Comparison of ENCODE assay signal across 19 cellular contexts in the genomic region with DNA sequence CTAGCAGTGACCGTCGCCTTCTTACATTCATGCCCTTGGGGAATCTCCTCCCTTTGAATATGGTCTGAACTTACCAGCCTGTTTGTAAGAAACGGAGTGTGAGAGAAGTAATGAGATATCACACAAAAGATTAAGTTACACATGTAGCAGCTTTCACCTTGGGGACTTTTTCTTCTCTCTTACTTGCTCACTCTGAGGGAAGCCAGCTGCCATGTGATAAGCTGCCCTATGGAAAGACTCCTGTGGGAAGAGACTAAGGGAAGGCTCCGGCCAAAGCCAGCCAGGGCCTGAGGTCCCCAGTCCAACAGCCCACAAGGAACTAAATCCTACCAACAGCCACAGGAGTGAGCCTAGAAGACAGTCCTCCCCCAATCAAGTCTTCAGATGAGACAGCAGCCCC.
"Had no signal": no experiment of that assay in that cellular context is flagged by ENCODE, and none has a peak within 500 bp of the region (broad histone marks: within the 10 kb centered on the region; RNA-seq: fewer than 3 reads in every experiment).

No MANE protein-coding gene starts in this region.

- H3K4me3 ChIP-seq: dorsolateral prefrontal cortex, gastrocnemius medialis, lung, mucosa of descending colon, right atrium auricular region, testis, tibial artery had no signal

- H3K9ac ChIP-seq: parathyroid adenoma had no signal

- ATAC-seq: gastrocnemius medialis; left lobe of liver; mucosa of descending colon; natural killer cell treated with Interleukin-12 subunit alpha and Interleukin-12 subunit beta and Interleukin-15 and Interleukin-18, amount 100 ng/mL, for 72 hours; stimulated activated effector memory CD8-positive, alpha-beta T cell treated with anti-CD3 and anti-CD28 coated beads, Interleukin-12 subunit alpha, Interleukin-12 subunit beta, amount 100 ng/mL, for 72 hours; stimulated activated naive CD8-positive, alpha-beta T cell treated with anti-CD3 and anti-CD28 coated beads, Interleukin-15, Interleukin-2, amounts not matched to agents 100 U/mL and 50 U/mL, for 24 hours had no signal

- H3K79me2 ChIP-seq: parathyroid adenoma had no signal

- H3K9me3 ChIP-seq: gastrocnemius medialis, mucosa of descending colon, right atrium auricular region, testis, tibial artery had no signal

- H3K4me1 ChIP-seq: parathyroid adenoma, testis had no signal

- H3K36me3 ChIP-seq: gastrocnemius medialis, right atrium auricular region, tibial artery had no signal

- H2AFZ ChIP-seq: parathyroid adenoma had no signal

- H3K27me3 ChIP-seq: dorsolateral prefrontal cortex, gastrocnemius medialis, right atrium auricular region, testis, tibial artery had no signal

- DNase-seq: dorsolateral prefrontal cortex; effector CD4-positive, alpha-beta T cell; foreskin fibroblast; gastrocnemius medialis; head of caudate nucleus; mucosa of descending colon; naive B cell; stimulated activated CD4-positive, alpha-beta T cell treated with anti-CD3 and anti-CD28 coated beads, Interleukin-2, amount 100 ng/mL, for 24 hours; stimulated activated CD4-positive, alpha-beta T cell treated with anti-CD3 and anti-CD28 coated beads, Interleukin-4, amount 100 ng/mL, for 24 hours; stimulated activated naive CD8-positive, alpha-beta T cell treated with anti-CD3 and anti-CD28 coated beads, Interleukin-15, Interleukin-2, amounts not matched to agents 100 U/mL and 50 U/mL, for 24 hours; substantia nigra; testis; tibial artery had no signal

- H3K27ac ChIP-seq: dorsolateral prefrontal cortex, parathyroid adenoma, right atrium auricular region, testis had no signal
